36 cellular contexts compared by ENCODE assay signal in the genomic region with DNA sequence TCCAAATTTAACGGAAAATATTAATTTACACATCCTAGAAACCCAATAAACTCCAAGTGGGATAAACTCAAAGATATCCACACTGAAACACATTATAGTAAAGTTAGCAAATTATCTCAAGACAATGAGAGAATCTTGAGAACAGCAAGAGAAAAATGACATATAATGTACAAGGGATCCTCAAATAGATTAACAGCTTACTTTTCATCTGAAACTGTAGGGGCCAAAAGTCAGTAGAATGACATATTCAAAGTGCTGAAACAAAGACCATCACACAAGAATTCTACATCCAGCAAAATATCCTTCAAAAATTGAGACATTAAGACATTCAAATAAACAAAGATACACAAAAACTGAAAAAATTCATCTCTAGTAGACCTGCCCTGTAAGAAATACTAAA.
"Had no signal": no experiment of that assay in that cellular context is flagged by ENCODE, and none has a peak within 500 bp of the region (broad histone marks: within the 10 kb centered on the region; RNA-seq: fewer than 3 reads in every experiment).

No MANE protein-coding gene starts in this region.

- H3K4me3 ChIP-seq: MG63 had no signal

- H3K27me3 ChIP-seq: MG63 had no signal

- H3K36me3 ChIP-seq: MG63 had no signal

- DNase-seq: Karpas-422, Kasumi-1, MG63, MM.1S, MV-4-11, NCI-H1048, NCI-H1092, NCI-H1092 treated with DMSO at 0.1 percent for 48 hours, NCI-H1105, NCI-H1105 treated with DMSO at 0.1 percent for 48 hours, NCI-H1417, NCI-H1417 treated with DMSO at 0.1 percent for 48 hours, NCI-H1436, NCI-H1436 treated with DMSO at 0.1 percent for 48 hours, NCI-H146, NCI-H1694, NCI-H1694 treated with DMSO at 0.1 percent for 48 hours, NCI-H187, NCI-H187 treated with DMSO at 0.1 percent for 48 hours, NCI-H1930, NCI-H2029, NCI-H2029 treated with DMSO at 0.1 percent for 48 hours, NCI-H2081, NCI-H2081 treated with DMSO at 0.1 percent for 48 hours, NCI-H2107, NCI-H2171, NCI-H2171 treated with DMSO at 0.1 percent for 48 hours, NCI-H2227 treated with DMSO at 0.1 percent for 48 hours, NCI-H226, NCI-H345, NCI-H446, NCI-H446 treated with DMSO at 0.1 percent for 48 hours, NCI-H510A, NCI-H510A treated with DMSO at 0.1 percent for 48 hours, NCI-H524, NCI-H524 treated with DMSO at 0.1 percent for 48 hours had no signal
